Comparison of ENCODE assay signal across 1 cellular context in the genomic region with DNA sequence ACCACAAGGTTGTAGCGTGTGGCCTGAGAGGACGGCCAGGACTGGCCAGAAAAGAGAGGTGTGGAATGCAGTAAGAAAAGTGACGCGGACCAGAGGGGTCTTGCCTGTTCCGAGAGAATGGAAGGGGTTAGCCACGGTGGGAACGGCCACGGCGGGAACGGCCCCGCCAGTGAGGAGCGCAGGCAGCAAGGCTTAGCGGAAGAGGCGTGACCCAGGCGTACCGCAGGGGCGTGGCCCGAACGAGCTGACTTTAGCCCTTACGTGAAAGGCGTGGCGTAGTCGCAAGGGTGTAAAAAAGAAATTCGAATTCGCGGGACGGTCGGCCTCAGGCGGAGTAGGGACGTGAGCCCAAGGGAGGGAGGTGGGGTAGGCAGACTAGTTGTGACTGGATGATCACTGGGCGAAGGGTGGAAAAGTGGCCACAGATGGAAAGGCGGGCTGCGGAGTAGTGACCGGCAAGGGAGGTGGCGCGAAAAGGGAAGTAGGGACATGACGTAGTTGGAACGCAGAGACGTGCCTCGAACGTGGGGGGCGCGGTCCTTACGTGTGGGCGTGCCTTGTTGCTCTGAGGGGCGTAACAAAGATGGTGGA.
TF ChIP-seq lines count a peak whose summit lies in the region.

No MANE protein-coding gene starts in this region.

TF ChIP-seq in GM12878, 131 proteins besides CTCF, POLR2A, EP300 and RAD21 (continued from another document):
- TF ChIP-seq, protein P1, sequence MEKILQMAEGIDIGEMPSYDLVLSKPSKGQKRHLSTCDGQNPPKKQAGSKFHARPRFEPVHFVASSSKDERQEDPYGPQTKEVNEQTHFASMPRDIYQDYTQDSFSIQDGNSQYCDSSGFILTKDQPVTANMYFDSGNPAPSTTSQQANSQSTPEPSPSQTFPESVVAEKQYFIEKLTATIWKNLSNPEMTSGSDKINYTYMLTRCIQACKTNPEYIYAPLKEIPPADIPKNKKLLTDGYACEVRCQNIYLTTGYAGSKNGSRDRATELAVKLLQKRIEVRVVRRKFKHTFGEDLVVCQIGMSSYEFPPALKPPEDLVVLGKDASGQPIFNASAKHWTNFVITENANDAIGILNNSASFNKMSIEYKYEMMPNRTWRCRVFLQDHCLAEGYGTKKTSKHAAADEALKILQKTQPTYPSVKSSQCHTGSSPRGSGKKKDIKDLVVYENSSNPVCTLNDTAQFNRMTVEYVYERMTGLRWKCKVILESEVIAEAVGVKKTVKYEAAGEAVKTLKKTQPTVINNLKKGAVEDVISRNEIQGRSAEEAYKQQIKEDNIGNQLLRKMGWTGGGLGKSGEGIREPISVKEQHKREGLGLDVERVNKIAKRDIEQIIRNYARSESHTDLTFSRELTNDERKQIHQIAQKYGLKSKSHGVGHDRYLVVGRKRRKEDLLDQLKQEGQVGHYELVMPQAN (conservative IDR thresholded peaks at IDR 0.05): peak; percentile 60; the same call in 1 of the 2 replicates
- TF ChIP-seq, protein P2, sequence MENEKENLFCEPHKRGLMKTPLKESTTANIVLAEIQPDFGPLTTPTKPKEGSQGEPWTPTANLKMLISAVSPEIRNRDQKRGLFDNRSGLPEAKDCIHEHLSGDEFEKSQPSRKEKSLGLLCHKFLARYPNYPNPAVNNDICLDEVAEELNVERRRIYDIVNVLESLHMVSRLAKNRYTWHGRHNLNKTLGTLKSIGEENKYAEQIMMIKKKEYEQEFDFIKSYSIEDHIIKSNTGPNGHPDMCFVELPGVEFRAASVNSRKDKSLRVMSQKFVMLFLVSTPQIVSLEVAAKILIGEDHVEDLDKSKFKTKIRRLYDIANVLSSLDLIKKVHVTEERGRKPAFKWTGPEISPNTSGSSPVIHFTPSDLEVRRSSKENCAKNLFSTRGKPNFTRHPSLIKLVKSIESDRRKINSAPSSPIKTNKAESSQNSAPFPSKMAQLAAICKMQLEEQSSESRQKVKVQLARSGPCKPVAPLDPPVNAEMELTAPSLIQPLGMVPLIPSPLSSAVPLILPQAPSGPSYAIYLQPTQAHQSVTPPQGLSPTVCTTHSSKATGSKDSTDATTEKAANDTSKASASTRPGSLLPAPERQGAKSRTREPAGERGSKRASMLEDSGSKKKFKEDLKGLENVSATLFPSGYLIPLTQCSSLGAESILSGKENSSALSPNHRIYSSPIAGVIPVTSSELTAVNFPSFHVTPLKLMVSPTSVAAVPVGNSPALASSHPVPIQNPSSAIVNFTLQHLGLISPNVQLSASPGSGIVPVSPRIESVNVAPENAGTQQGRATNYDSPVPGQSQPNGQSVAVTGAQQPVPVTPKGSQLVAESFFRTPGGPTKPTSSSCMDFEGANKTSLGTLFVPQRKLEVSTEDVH (IDR thresholded peaks at IDR 0.05; ENCODE audit: low read depth, partially characterized antibody): peak; percentile 85
- TF ChIP-seq CHD1 (IDR thresholded peaks at IDR 0.05; ENCODE audit: low read depth, low read length) (no peak), NRF1 (conservative IDR thresholded peaks at IDR 0.05; ENCODE audit: low read depth, low read length) (no peak), SUPT20H (IDR thresholded peaks at IDR 0.05; ENCODE audit: borderline replicate concordance, control insufficient read depth, low read depth, low read length) (no peak), PAX5 (IDR thresholded peaks at IDR 0.05; ENCODE audit: borderline replicate concordance, low read depth, low read length) (0 out of 2 replicates have a peak, but pooled peaks have one; percentile 32), CREM (IDR thresholded peaks at IDR 0.05; ENCODE audit: low read depth) (peak; percentile 90; the same call in 1 of the 2 replicates), SPI1 (IDR thresholded peaks at IDR 0.05; ENCODE audit: borderline replicate concordance, insufficient read depth, low read depth, low read length) (peak; percentile 78; the same call in 1 of the 2 replicates), BACH1 (IDR thresholded peaks at IDR 0.05; ENCODE audit: borderline replicate concordance) (peak; percentile 15; the same call in 1 of the 2 replicates), KLF5 (IDR thresholded peaks at IDR 0.05; ENCODE audit: partially characterized antibody) (peak; percentile 20), HCFC1 (IDR thresholded peaks at IDR 0.05; ENCODE audit: low read length) (no peak), SIX5 (IDR thresholded peaks at IDR 0.05; ENCODE audit: low read depth, low read length, severe bottlenecking) (peak; percentile 5), MTA3 (IDR thresholded peaks at IDR 0.05; ENCODE audit: borderline replicate concordance, low read length) (no peak), EED (IDR thresholded peaks at IDR 0.05; ENCODE audit: low read depth) (no peak), PML (IDR thresholded peaks at IDR 0.05; ENCODE audit: low read length) (peak; percentile 94), IRF4 (IDR thresholded peaks at IDR 0.05; ENCODE audit: low read depth, low read length) (0 out of 2 replicates have a peak, but pooled peaks have one; percentile 29), NR2F1 (conservative IDR thresholded peaks at IDR 0.05) (no peak), HDGF (IDR thresholded peaks at IDR 0.05) (peak; percentile 99)
- TF ChIP-seq, protein P3, sequence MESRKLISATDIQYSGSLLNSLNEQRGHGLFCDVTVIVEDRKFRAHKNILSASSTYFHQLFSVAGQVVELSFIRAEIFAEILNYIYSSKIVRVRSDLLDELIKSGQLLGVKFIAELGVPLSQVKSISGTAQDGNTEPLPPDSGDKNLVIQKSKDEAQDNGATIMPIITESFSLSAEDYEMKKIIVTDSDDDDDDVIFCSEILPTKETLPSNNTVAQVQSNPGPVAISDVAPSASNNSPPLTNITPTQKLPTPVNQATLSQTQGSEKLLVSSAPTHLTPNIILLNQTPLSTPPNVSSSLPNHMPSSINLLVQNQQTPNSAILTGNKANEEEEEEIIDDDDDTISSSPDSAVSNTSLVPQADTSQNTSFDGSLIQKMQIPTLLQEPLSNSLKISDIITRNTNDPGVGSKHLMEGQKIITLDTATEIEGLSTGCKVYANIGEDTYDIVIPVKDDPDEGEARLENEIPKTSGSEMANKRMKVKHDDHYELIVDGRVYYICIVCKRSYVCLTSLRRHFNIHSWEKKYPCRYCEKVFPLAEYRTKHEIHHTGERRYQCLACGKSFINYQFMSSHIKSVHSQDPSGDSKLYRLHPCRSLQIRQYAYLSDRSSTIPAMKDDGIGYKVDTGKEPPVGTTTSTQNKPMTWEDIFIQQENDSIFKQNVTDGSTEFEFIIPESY (IDR thresholded peaks at IDR 0.05): peak; percentile 42; the same call in 1 of the 2 replicates
- TF ChIP-seq, protein P4, sequence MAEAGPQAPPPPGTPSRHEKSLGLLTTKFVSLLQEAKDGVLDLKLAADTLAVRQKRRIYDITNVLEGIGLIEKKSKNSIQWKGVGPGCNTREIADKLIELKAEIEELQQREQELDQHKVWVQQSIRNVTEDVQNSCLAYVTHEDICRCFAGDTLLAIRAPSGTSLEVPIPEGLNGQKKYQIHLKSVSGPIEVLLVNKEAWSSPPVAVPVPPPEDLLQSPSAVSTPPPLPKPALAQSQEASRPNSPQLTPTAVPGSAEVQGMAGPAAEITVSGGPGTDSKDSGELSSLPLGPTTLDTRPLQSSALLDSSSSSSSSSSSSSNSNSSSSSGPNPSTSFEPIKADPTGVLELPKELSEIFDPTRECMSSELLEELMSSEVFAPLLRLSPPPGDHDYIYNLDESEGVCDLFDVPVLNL (IDR thresholded peaks at IDR 0.05; ENCODE audit: low read depth, low read length): peak; percentile 79
- TF ChIP-seq, protein P5, sequence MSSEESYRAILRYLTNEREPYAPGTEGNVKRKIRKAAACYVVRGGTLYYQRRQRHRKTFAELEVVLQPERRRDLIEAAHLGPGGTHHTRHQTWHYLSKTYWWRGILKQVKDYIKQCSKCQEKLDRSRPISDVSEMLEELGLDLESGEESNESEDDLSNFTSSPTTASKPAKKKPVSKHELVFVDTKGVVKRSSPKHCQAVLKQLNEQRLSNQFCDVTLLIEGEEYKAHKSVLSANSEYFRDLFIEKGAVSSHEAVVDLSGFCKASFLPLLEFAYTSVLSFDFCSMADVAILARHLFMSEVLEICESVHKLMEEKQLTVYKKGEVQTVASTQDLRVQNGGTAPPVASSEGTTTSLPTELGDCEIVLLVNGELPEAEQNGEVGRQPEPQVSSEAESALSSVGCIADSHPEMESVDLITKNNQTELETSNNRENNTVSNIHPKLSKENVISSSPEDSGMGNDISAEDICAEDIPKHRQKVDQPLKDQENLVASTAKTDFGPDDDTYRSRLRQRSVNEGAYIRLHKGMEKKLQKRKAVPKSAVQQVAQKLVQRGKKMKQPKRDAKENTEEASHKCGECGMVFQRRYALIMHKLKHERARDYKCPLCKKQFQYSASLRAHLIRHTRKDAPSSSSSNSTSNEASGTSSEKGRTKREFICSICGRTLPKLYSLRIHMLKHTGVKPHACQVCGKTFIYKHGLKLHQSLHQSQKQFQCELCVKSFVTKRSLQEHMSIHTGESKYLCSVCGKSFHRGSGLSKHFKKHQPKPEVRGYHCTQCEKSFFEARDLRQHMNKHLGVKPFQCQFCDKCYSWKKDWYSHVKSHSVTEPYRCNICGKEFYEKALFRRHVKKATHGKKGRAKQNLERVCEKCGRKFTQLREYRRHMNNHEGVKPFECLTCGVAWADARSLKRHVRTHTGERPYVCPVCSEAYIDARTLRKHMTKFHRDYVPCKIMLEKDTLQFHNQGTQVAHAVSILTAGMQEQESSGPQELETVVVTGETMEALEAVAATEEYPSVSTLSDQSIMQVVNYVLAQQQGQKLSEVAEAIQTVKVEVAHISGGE (CRISPR knock-in tag; IDR thresholded peaks at IDR 0.05): no peak
- TF ChIP-seq, protein P6, sequence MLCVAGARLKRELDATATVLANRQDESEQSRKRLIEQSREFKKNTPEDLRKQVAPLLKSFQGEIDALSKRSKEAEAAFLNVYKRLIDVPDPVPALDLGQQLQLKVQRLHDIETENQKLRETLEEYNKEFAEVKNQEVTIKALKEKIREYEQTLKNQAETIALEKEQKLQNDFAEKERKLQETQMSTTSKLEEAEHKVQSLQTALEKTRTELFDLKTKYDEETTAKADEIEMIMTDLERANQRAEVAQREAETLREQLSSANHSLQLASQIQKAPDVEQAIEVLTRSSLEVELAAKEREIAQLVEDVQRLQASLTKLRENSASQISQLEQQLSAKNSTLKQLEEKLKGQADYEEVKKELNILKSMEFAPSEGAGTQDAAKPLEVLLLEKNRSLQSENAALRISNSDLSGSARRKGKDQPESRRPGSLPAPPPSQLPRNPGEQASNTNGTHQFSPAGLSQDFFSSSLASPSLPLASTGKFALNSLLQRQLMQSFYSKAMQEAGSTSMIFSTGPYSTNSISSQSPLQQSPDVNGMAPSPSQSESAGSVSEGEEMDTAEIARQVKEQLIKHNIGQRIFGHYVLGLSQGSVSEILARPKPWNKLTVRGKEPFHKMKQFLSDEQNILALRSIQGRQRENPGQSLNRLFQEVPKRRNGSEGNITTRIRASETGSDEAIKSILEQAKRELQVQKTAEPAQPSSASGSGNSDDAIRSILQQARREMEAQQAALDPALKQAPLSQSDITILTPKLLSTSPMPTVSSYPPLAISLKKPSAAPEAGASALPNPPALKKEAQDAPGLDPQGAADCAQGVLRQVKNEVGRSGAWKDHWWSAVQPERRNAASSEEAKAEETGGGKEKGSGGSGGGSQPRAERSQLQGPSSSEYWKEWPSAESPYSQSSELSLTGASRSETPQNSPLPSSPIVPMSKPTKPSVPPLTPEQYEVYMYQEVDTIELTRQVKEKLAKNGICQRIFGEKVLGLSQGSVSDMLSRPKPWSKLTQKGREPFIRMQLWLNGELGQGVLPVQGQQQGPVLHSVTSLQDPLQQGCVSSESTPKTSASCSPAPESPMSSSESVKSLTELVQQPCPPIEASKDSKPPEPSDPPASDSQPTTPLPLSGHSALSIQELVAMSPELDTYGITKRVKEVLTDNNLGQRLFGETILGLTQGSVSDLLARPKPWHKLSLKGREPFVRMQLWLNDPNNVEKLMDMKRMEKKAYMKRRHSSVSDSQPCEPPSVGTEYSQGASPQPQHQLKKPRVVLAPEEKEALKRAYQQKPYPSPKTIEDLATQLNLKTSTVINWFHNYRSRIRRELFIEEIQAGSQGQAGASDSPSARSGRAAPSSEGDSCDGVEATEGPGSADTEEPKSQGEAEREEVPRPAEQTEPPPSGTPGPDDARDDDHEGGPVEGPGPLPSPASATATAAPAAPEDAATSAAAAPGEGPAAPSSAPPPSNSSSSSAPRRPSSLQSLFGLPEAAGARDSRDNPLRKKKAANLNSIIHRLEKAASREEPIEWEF (IDR thresholded peaks at IDR 0.05; ENCODE audit: insufficient replicate concordance, low read depth, low read length): no peak
